8 cellular contexts compared by ENCODE assay signal in the genomic region with DNA sequence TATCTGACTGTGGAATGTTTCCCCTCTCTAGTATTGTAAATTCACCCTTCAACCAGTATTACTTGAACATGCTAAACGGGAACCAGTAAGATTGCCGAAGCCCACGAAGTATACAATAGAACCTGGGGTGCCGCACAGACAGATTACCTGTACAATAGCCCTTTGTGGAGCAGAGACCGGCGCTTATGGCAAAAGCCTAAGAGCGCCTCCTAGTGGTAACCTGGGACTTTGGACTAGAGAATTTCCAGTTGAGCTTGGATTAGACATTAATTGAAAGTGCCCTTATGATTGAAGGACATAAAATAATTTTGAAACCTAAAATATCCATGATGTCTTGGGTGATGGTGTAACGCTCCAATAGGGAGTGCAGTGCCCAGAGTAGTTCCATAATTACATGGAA. TPM values are rescaled to one million over a fixed set of nuclear protein-coding genes. Genes with fewer than 3 reads are reported as not detected.
DNase-seq lines count a peak whose midpoint lies in the region; ATAC-seq and TF ChIP-seq lines count a peak whose summit lies in the region.

No MANE protein-coding gene starts in this region.

- TF ChIP-seq EP300 in transverse colon (IDR thresholded peaks at IDR 0.05; ENCODE audit: low read depth), result no peak

- H3K4me1 ChIP-seq in foreskin keratinocyte (no peaks in the 10 kb centered on the region), transverse colon (no peaks in the 10 kb centered on the region)

- peak; percentile 83 for DNase-seq in DMS53 (lab: John Stamatoyannopoulos, UW)
- DNase-seq in RPMI8226, result peak; percentile 72
- peak; percentile 23 to 59 for DNase-seq in activated T-helper 1 cell treated with anti-CD3 and anti-CD28 coated beads, Interleukin-2, amount 50 U/mL, for 16 hours (ENCODE audit: low read depth in 1 of 2, low spot score in 1 of 2)
- DNase-seq in foreskin keratinocyte, result peak in 1 of 2 donors; percentile 23
- DNase-seq in omental fat pad (ENCODE audit: low spot score), result peak; percentile 32
- DNase-seq in transverse colon, result peak; percentile 73
- no peak for DNase-seq in NCI-H2196 treated with DMSO at 0.1 percent for 48 hours (lab: John Stamatoyannopoulos, UW; ENCODE audit: unreplicated experiment)

- H3K9me3 ChIP-seq in transverse colon, result no peaks in the 10 kb centered on the region

- ATAC-seq in foreskin keratinocyte (peak; percentile 42), omental fat pad (ENCODE audit: low FRiP score) (peak; percentile 41)

- intact Hi-C loops in transverse colon (cut with DNase I; ENCODE audit: low total_unique reads), result loop anchor here (2.0 to 10.0 kb wide), 2 partner anchors 140 to 192 kb away; a partner anchor contains a TSS

- in situ Hi-C loops in transverse colon (cut with MboI; ENCODE audit: low pct_ligation_motif_present in 1 of 4, low pct_unique_long_range_greater_than_20kb in 1 of 4, low sequenced_read_pairs in 3 of 4), result loop anchor here (10.0 to 25.0 kb wide), 3 partner anchors 128 to 197 kb away; a partner anchor contains a TSS

- H3K27ac ChIP-seq in foreskin keratinocyte (no peak overlapping the region), transverse colon (no peak overlapping the region)

- no peak for TF ChIP-seq POLR2A in transverse colon (IDR thresholded peaks at IDR 0.05)

- WGBS in transverse colon (ENCODE audit: low coverage in 1 of 2), 2 donors, result 7% methylated on average over 8 of the region's 8 CpGs; no CpG with 5 or more reads in 1 of the 2 donors

- H3K4me3 ChIP-seq in transverse colon, result no peak overlapping the region

- H3K36me3 ChIP-seq in transverse colon, result no peaks in the 10 kb centered on the region

- peak; percentile 67 for TF ChIP-seq CTCF in LNCAP (IDR thresholded peaks at IDR 0.05)
- peak; percentile 82 for TF ChIP-seq CTCF in foreskin keratinocyte (conservative IDR thresholded peaks at IDR 0.05)
- TF ChIP-seq CTCF in omental fat pad (IDR thresholded peaks at IDR 0.05), result no peak
- TF ChIP-seq CTCF in transverse colon (IDR thresholded peaks at IDR 0.05), result peak; percentile 64 to 78 (median 70)

- H3K27me3 ChIP-seq in foreskin keratinocyte (no peaks in the 10 kb centered on the region), transverse colon (no peaks in the 10 kb centered on the region)

RNA-seq across cellular contexts. Expression of a gene that starts 14.1 kb away (rescaled TPM):
- total RNA-seq in foreskin keratinocyte (0.14 and 0.24 TPM in 2 replicates), omental fat pad (under 1 TPM in 2 of 4 donors, not detected in 2; 0.19 to 0.44 TPM), transverse colon (under 1 TPM in 2 of 4 donors, not detected in 2; 0.14 to 0.32 TPM)
- 0.07 TPM in 1 of 2 replicates, not detected in the other for polyA plus RNA-seq in foreskin keratinocyte

Comparison
In these comparisons a context has a peak if more than half of its experiments do, and no peak if none do; other contexts are left out.
1. CTCF ChIP-seq: peak in LNCAP (single experiment), foreskin keratinocyte (single experiment) and transverse colon (5 of 5); none in omental fat pad (0 of 3).